In the genomic region with DNA sequence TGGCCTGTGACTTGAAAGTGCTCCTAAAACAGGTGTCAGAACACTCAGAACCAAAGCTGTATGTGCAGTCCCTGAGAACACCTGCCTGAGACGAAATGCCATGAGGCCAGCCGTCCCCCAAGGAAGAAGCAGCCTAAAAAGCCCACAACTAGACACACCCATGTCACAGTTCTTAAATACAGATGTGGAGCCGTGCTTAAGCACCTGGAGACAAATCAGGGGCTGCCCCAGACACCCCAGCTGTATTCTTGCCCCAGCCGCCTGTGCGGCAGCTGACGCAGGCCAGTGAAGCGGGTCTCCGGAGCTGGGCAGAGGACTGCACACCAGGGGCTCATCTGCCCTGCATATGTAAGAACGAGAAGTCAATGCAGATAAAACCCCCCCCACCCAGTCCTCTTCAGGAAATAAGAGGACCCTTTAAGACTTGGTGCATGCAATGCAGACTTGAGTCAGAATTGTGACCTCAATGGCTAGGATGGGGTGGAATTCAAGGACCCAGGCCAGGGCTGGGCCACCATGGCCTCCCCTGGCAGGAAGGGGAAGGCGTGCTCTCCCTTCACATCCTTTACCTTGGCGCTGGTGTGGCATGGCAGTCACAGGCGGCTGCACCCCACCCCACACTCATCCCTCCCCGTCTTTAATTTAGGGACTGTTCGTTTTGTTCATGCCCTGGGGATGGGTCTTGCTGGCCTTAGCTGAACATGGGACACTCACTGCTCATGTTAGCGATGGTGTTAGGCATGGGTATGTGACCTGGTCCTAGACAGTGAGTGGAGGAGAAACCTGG, we compare ENCODE assay signal across 10 cellular contexts. TPM values are rescaled to one million over a fixed set of nuclear protein-coding genes. Genes with fewer than 3 reads are reported as not detected.
DNase-seq lines count a peak whose midpoint lies in the region; ATAC-seq and TF ChIP-seq lines count a peak whose summit lies in the region.
"Had no signal": no experiment of that assay in that cellular context is flagged by ENCODE, and none has a peak within 500 bp of the region (broad histone marks: within the 10 kb centered on the region; RNA-seq: fewer than 3 reads in every experiment).

No MANE protein-coding gene starts in this region.

- no peak overlapping the region for H3K9ac ChIP-seq in SU-DHL-6 (ENCODE audit: low read length)

- H3K79me2 ChIP-seq in SU-DHL-6 (ENCODE audit: insufficient read depth, low read length) = no peaks in the 10 kb centered on the region

- no peaks in the 10 kb centered on the region for H3K36me3 ChIP-seq in SU-DHL-6 (ENCODE audit: low read length)
- no peaks in the 10 kb centered on the region for H3K36me3 ChIP-seq in H7 (replicated peaks; ENCODE audit: control insufficient read depth, insufficient read depth, low read length)

- H3K4me3 ChIP-seq in SU-DHL-6 (ENCODE audit: insufficient read depth, low read length, poor library complexity, severe bottlenecking) (no peak overlapping the region), H7 (ENCODE audit: insufficient read depth, low read depth, low read length) (no peak overlapping the region)

- no peak overlapping the region for H2AFZ ChIP-seq in SU-DHL-6 (ENCODE audit: low read depth, low read length, severe bottlenecking)

- peak overlapping the region; percentile 15; the same call in 1 of the 2 replicates for H3K27ac ChIP-seq in SU-DHL-6 (ENCODE audit: low read depth, low read length)

- no peaks in the 10 kb centered on the region for H4K20me1 ChIP-seq in SU-DHL-6 (ENCODE audit: low read depth, low read length)

- POLR2A ChIA-PET in GM10248 (lab: Yijun Ruan, JAX) = no interaction called here

- no peak overlapping the region for H3K4me2 ChIP-seq in SU-DHL-6 (ENCODE audit: low read depth, low read length, poor library complexity, severe bottlenecking)

- peak; percentile 79 for DNase-seq in GM10248 (ENCODE audit: extremely low spot score)
- DNase-seq in NCI-H2171 (lab: John Stamatoyannopoulos, UW) = no peak
- no peak for DNase-seq in GM03348 (ENCODE audit: low spot score)
- DNase-seq in H7 = no peak
- no peak for DNase-seq in LoVo (ENCODE audit: low spot score)
- DNase-seq: NCI-H2081 had no signal

- no peaks in the 10 kb centered on the region for H3K9me2 ChIP-seq in SU-DHL-6 (replicated peaks; ENCODE audit: insufficient read depth, low read length)

- no peaks in the 10 kb centered on the region for H3K27me3 ChIP-seq in SU-DHL-6 (ENCODE audit: low read length)
- H3K27me3 ChIP-seq in H7 (ENCODE audit: control insufficient read depth, insufficient read depth, low read length) = no peaks in the 10 kb centered on the region

- no peaks in the 10 kb centered on the region for H3F3A ChIP-seq in SU-DHL-6 (ENCODE audit: insufficient read depth)

- TF ChIP-seq CTCF in GM10248 (IDR thresholded peaks at IDR 0.05; ENCODE audit: control extremely low read depth, extremely low read depth, low read depth, missing control alignments) = no peak
- no peak for TF ChIP-seq CTCF in SU-DHL-6 (IDR thresholded peaks at IDR 0.05; ENCODE audit: insufficient read depth, low read length, poor library complexity, severe bottlenecking)

- H3K9me3 ChIP-seq in SU-DHL-6 (ENCODE audit: insufficient read depth, low read length) = no peaks in the 10 kb centered on the region

- CTCF ChIA-PET in GM10248 (lab: Yijun Ruan, JAX) = interaction anchor here (1.0 to 2.0 kb wide), 4 partner anchors 27 to 202 kb away, joined by 3 to 5 read pairs (median 4); a partner anchor contains a TSS

- ATAC-seq in GM19463 (IDR thresholded peaks at IDR 0.05; ENCODE audit: unreplicated experiment) (peak; percentile 63), HG03025 (IDR thresholded peaks at IDR 0.05; ENCODE audit: low FRiP score, unreplicated experiment) (peak; percentile 76)
- ATAC-seq: left colon had no signal

RNA-seq across cellular contexts. Expression of a gene that starts 27.7 kb away (rescaled TPM):
- 41.9 and 42.7 TPM in 2 replicates for total RNA-seq in H7 (2014; rRNA removed; shearing (Covaris generic))
